16 cellular contexts compared by ENCODE assay signal in genomic region chr19:49061000-49061399, GRCh38. TPM values are rescaled to one million over a fixed set of nuclear protein-coding genes. Genes with fewer than 3 reads are reported as not detected.
DNase-seq lines count a peak whose midpoint lies in the region; ATAC-seq, FAIRE-seq and TF ChIP-seq lines count a peak whose summit lies in the region.
"Had no signal": no experiment of that assay in that cellular context is flagged by ENCODE, and none has a peak within 500 bp of the region (broad histone marks: within the 10 kb centered on the region; RNA-seq: fewer than 3 reads in every experiment).

No MANE protein-coding gene starts in this region.

- no peak for TF ChIP-seq POLR2A in A549 (IDR thresholded peaks at IDR 0.05; ENCODE audit: low read length)

- peak; percentile 18 for FAIRE-seq in A549 (lab: Jason Lieb, UNC)
- no peak for FAIRE-seq in astrocyte (lab: Jason Lieb, UNC)
- FAIRE-seq: D721Med, GM12892 had no signal

- H3K27ac Mint-ChIP-seq in Caco-2 (ENCODE audit: unreplicated experiment) (no peak overlapping the region), astrocyte (ENCODE audit: unreplicated experiment) (no peak overlapping the region), type B pancreatic cell (peak overlapping the region; percentile 15), endodermal cell (no peak overlapping the region)
- H3K27ac Mint-ChIP-seq: H9, HFFc6 had no signal

- H3K79me2 ChIP-seq in astrocyte (ENCODE audit: insufficient read depth, low read length), result peaks cover 57% of the 10 kb centered on the region

- ATAC-seq in A549, result no peak
- ATAC-seq in heart right ventricle, result no peak

- peaks cover 55% of the 10 kb centered on the region for H4K20me1 ChIP-seq in astrocyte (ENCODE audit: insufficient read depth, low read length)

- TF ChIP-seq CTCF in A549 (IDR thresholded peaks at IDR 0.05) (no peak), Caco-2 (IDR thresholded peaks at IDR 0.05; ENCODE audit: insufficient read depth in 1 of 2, low read depth in 1 of 2, low read length in 1 of 2, severe bottlenecking in 1 of 2, unreplicated experiment in 1 of 2) (no peak), astrocyte (IDR thresholded peaks at IDR 0.05; ENCODE audit: insufficient read depth, low read depth, low read length) (no peak), type B pancreatic cell (conservative IDR thresholded peaks at IDR 0.05) (no peak), endodermal cell (conservative IDR thresholded peaks at IDR 0.05) (no peak), heart right ventricle (IDR thresholded peaks at IDR 0.05) (no peak)

- H3K4me2 ChIP-seq in A549, result no peak overlapping the region
- H3K4me2 ChIP-seq in astrocyte (ENCODE audit: low read length), result no peak overlapping the region

- H3K27me3 Mint-ChIP-seq in Caco-2 (ENCODE audit: insufficient read depth, unreplicated experiment) (peaks cover 6% of the 10 kb centered on the region), astrocyte (ENCODE audit: low read depth, unreplicated experiment) (peaks cover 10% of the 10 kb centered on the region), type B pancreatic cell (peaks cover 35% of the 10 kb centered on the region), endodermal cell (ENCODE audit: insufficient read depth) (peaks cover 81% of the 10 kb centered on the region)

- H3K4me1 ChIP-seq in A549, result peaks cover 28% of the 10 kb centered on the region
- H3K4me1 ChIP-seq in Caco-2, result peaks cover 21% of the 10 kb centered on the region
- peaks cover 30% of the 10 kb centered on the region for H3K4me1 ChIP-seq in astrocyte (ENCODE audit: insufficient read depth, low read length)
- no peaks in the 10 kb centered on the region for H3K4me1 ChIP-seq in endodermal cell (ENCODE audit: control insufficient read depth, insufficient read depth, low read length)
- peaks cover 0 to 42% (median 26%) of the 10 kb centered on the region in 9 donors for H3K4me1 ChIP-seq in heart right ventricle

- H3K4me3 ChIP-seq in A549 (no peak overlapping the region), Caco-2 (ENCODE audit: low read depth, low read length) (no peak overlapping the region), astrocyte (ENCODE audit: insufficient read depth, low read depth, low read length) (no peak overlapping the region), endodermal cell (ENCODE audit: low read length) (no peak overlapping the region), heart right ventricle (no peak overlapping the region)
- H3K4me3 ChIP-seq: BLaER1 treated with 17β-estradiol and CSF1 and Interleukin-3, amounts not matched to agents 10 nM and 100 nM had no signal

- H3K9me3 Mint-ChIP-seq in Caco-2 (ENCODE audit: unreplicated experiment), result no peaks in the 10 kb centered on the region
- H3K9me3 Mint-ChIP-seq in astrocyte (ENCODE audit: unreplicated experiment), result no peaks in the 10 kb centered on the region
- no peaks in the 10 kb centered on the region for H3K9me3 Mint-ChIP-seq in type B pancreatic cell
- no peaks in the 10 kb centered on the region for H3K9me3 Mint-ChIP-seq in endodermal cell
- H3K9me3 Mint-ChIP-seq: HFFc6 had no signal

- 100% methylated on average over 2 of the region's 2 CpGs for WGBS in A549 (ENCODE audit: missing lambda C conversion rate)
- 94 to 100% methylated on average over 2 of the region's 2 CpGs for WGBS in endodermal cell (ENCODE audit: insufficient coverage in 1 of 2, insufficient read length in 1 of 2), 2 experiments
- WGBS in heart right ventricle, 2 donors, result 99 to 100% methylated on average over 2 of the region's 2 CpGs

- BruUV-seq in Caco-2 (replicated peaks; lab: Mats Ljungman, UMichigan), result TSS peak; percentile 32

- H3K36me3 ChIP-seq in Caco-2 (ENCODE audit: control insufficient read depth, insufficient read depth, low read length) (no peaks in the 10 kb centered on the region), astrocyte (ENCODE audit: insufficient read depth, low read length) (no peaks in the 10 kb centered on the region), endodermal cell (ENCODE audit: control insufficient read depth, insufficient read depth, low read length) (no peaks in the 10 kb centered on the region), heart right ventricle (no peaks in the 10 kb centered on the region)
- H3K36me3 ChIP-seq: BLaER1 treated with 17β-estradiol and CSF1 and Interleukin-3, amounts not matched to agents 10 nM and 100 nM had no signal

- TF ChIP-seq RAD21 in A549 (conservative IDR thresholded peaks at IDR 0.05 in 1 of 2, IDR thresholded peaks at IDR 0.05 in 1 of 2), result no peak

- H3K4me1 Mint-ChIP-seq in Caco-2 (ENCODE audit: low read depth, unreplicated experiment) (peaks cover 15% of the 10 kb centered on the region), astrocyte (ENCODE audit: low read depth, unreplicated experiment) (peaks cover 20% of the 10 kb centered on the region), type B pancreatic cell (ENCODE audit: unreplicated experiment) (peaks cover 22% of the 10 kb centered on the region), endodermal cell (peaks cover 10% of the 10 kb centered on the region)

- H3K27ac ChIP-seq in A549 (no peak overlapping the region), astrocyte (ENCODE audit: low read depth, low read length) (no peak overlapping the region), endodermal cell (ENCODE audit: low read depth, low read length) (no peak overlapping the region), heart right ventricle (no peak overlapping the region)
- H3K27ac ChIP-seq: BLaER1 treated with 17β-estradiol and CSF1 and Interleukin-3, amounts not matched to agents 10 nM and 100 nM had no signal

- DNase-seq in A549 (ENCODE audit: low read depth in 1 of 2, low spot score in 1 of 2) (no peak), Caco-2 (no peak), astrocyte (ENCODE audit: low read depth) (no peak), type B pancreatic cell (ENCODE audit: extremely low spot score, unreplicated experiment) (no peak), endodermal cell (no peak), heart right ventricle (no peak)
- DNase-seq: AML-193; CD4-positive, CD25-positive, alpha-beta regulatory T cell; DND-41; GDM1; GOT3; H9; HFFc6 had no signal

- H3K27me3 ChIP-seq in Caco-2 (replicated peaks; ENCODE audit: control insufficient read depth, insufficient read depth, low read length) (no peaks in the 10 kb centered on the region), astrocyte (ENCODE audit: insufficient read depth, low read length) (no peaks in the 10 kb centered on the region), endodermal cell (ENCODE audit: control insufficient read depth, insufficient read depth, low read length, poor library complexity, severe bottlenecking) (peaks cover 38% of the 10 kb centered on the region), heart right ventricle (peaks cover 0 to 86% (median 54%) of the 10 kb centered on the region in 7 donors)

- CTCF ChIA-PET in A549 (lab: Yijun Ruan, JAX), result interaction anchor here (0.9 to 7.3 kb wide), 11 partner anchors 12 to 273 kb away, joined by 3 to 96 read pairs (median 4); partner anchors contain the start of genes GYS1, KCNA7 and RUVBL2
- CTCF ChIA-PET in Caco-2 (lab: Charles Lee), result no interaction called here

- no peak overlapping the region for H2AFZ ChIP-seq in astrocyte (ENCODE audit: low read depth, low read length)

- intact Hi-C loops in Caco-2 (cut with micrococcal nuclease; ENCODE audit: unreplicated experiment) (no loop called here), heart right ventricle (cut with DNase I) (no loop called here)

- POLR2A ChIA-PET in A549 (lab: Yijun Ruan, JAX) (no interaction called here), Caco-2 (lab: Charles Lee) (no interaction called here)

- peaks cover 6% of the 10 kb centered on the region for H3K36me3 Mint-ChIP-seq in Caco-2 (ENCODE audit: insufficient read depth, unreplicated experiment)
- H3K36me3 Mint-ChIP-seq in astrocyte (ENCODE audit: low read depth, unreplicated experiment), result peaks cover 7% of the 10 kb centered on the region
- H3K36me3 Mint-ChIP-seq in type B pancreatic cell, result no peaks in the 10 kb centered on the region
- H3K36me3 Mint-ChIP-seq in endodermal cell (ENCODE audit: low read depth), result no peaks in the 10 kb centered on the region
- H3K36me3 Mint-ChIP-seq: CD4-positive, CD25-positive, alpha-beta regulatory T cell had no signal

- H3K9ac ChIP-seq in astrocyte (ENCODE audit: low read length) (no peak overlapping the region), endodermal cell (ENCODE audit: extremely low read depth, low read length, poor library complexity, severe bottlenecking) (no peak overlapping the region)
- H3K9ac ChIP-seq: BLaER1 treated with 17β-estradiol and CSF1 and Interleukin-3, amounts not matched to agents 10 nM and 100 nM had no signal

- TF ChIP-seq EP300 in A549 (IDR thresholded peaks at IDR 0.05), result no peak

- H3K4me3 Mint-ChIP-seq in Caco-2 (ENCODE audit: unreplicated experiment) (no peak overlapping the region), astrocyte (ENCODE audit: unreplicated experiment) (peak overlapping the region; percentile 70), type B pancreatic cell (no peak overlapping the region), endodermal cell (no peak overlapping the region)
- H3K4me3 Mint-ChIP-seq: H9, HFFc6 had no signal

- H3K9me3 ChIP-seq in A549, result no peaks in the 10 kb centered on the region
- no peaks in the 10 kb centered on the region for H3K9me3 ChIP-seq in Caco-2
- no peaks in the 10 kb centered on the region for H3K9me3 ChIP-seq in astrocyte (ENCODE audit: insufficient read depth, low read depth, low read length)
- H3K9me3 ChIP-seq in endodermal cell (ENCODE audit: control insufficient read depth, low read length), result no peaks in the 10 kb centered on the region
- H3K9me3 ChIP-seq in heart right ventricle, result no peaks in the 10 kb centered on the region
- H3K9me3 ChIP-seq: BLaER1 treated with 17β-estradiol and CSF1 and Interleukin-3, amounts not matched to agents 10 nM and 100 nM had no signal

RNA-seq across cellular contexts. Expression of gene CGB7, which starts 3.5 kb away (rescaled TPM):
- polyA plus RNA-seq in A549 (2011; rRNA removed) (0.34 and 0.56 TPM in 2 replicates), A549 (2017; fragmentation: RNase III; extraction: RNeasy Plus Mini Kit Qiagen cat#74134 plus additional on column Dnase treatment) (0.63 to 0.88 TPM (median 0.79 TPM) in 3 replicates), heart right ventricle (under 1 TPM; 0.14 to 0.37 TPM)
- polyA plus RNA-seq in A549 (2012; cell fraction: cytosol; rRNA removed), result 0.78 and 0.89 TPM in 2 replicates
- 5.6 and 5.8 TPM in 2 replicates for polyA plus RNA-seq in A549 (2012; cell fraction: nucleus; rRNA removed)
- polyA minus RNA-seq in A549 (2011; rRNA and poly(A)+ RNA removed), result 0.74 and 0.88 TPM in 2 replicates
- total RNA-seq in Caco-2 (2022) (2.2 and 3.0 TPM in 2 replicates), astrocyte (7.1 and 8.8 TPM in 2 replicates), type B pancreatic cell (ENCODE audit: low replicate concordance) (1.9 and 3.6 TPM in 2 replicates), endodermal cell (1 to 10 TPM; 1.5 to 2.9 TPM), heart right ventricle (not detected)
- 2.5 TPM for polyA plus RNA-seq in endodermal cell (2013, experiment 1 of 2)
- polyA plus RNA-seq in endodermal cell (2013, experiment 2 of 2), result 1.4 TPM
- total RNA-seq: CD4-positive, CD25-positive, alpha-beta regulatory T cell had no signal
- polyA plus RNA-seq: CD4-positive, CD25-positive, alpha-beta regulatory T cell had no signal

RNA-seq across cellular contexts. Expression of gene NTF4, which starts 3.6 kb away (rescaled TPM):
- polyA plus RNA-seq in A549 (2011; rRNA removed) (0.34 and 0.37 TPM in 2 replicates), A549 (2017; fragmentation: RNase III; extraction: RNeasy Plus Mini Kit Qiagen cat#74134 plus additional on column Dnase treatment) (1.0 to 2.4 TPM (median 1.7 TPM) in 3 replicates), heart right ventricle (1 to 10 TPM in 1 of 2 donors, under 1 TPM in 1; 0.06 to 1.6 TPM)
- 0.49 and 0.52 TPM in 2 replicates for polyA plus RNA-seq in A549 (2012; cell fraction: cytosol; rRNA removed)
- polyA plus RNA-seq in A549 (2012; cell fraction: nucleus; rRNA removed), result 0.94 and 1.1 TPM in 2 replicates
- 0.25 and 0.54 TPM in 2 replicates for polyA minus RNA-seq in A549 (2011; rRNA and poly(A)+ RNA removed)
- total RNA-seq in Caco-2 (2022) (9.1 and 10.2 TPM in 2 replicates), astrocyte (7.2 and 7.3 TPM in 2 replicates), type B pancreatic cell (ENCODE audit: low replicate concordance) (3.9 and 5.2 TPM in 2 replicates), endodermal cell (1 to 10 TPM; 5.0 to 8.9 TPM), heart right ventricle (1 to 10 TPM in 1 of 10 donors, under 1 TPM in 2, not detected in 7; 0.28 to 1.1 (median 0.71) TPM)
- polyA plus RNA-seq in endodermal cell (2013, experiment 1 of 2), result 3.1 TPM
- 3.9 TPM for polyA plus RNA-seq in endodermal cell (2013, experiment 2 of 2)
- total RNA-seq: CD4-positive, CD25-positive, alpha-beta regulatory T cell had no signal
- polyA plus RNA-seq: CD4-positive, CD25-positive, alpha-beta regulatory T cell had no signal

RNA-seq across cellular contexts. Expression of gene KCNA7, which starts 11.5 kb away (rescaled TPM):
- polyA plus RNA-seq in A549 (2011; rRNA removed) (not detected in 2 replicates), A549 (2017; fragmentation: RNase III; extraction: RNeasy Plus Mini Kit Qiagen cat#74134 plus additional on column Dnase treatment) (not detected in 3 replicates), heart right ventricle (1 to 10 TPM in 1 of 2 donors, under 1 TPM in 1; 0.04 to 1.5 TPM)
- not detected in 2 replicates for polyA plus RNA-seq in A549 (2012; cell fraction: cytosol; rRNA removed)
- polyA plus RNA-seq in A549 (2012; cell fraction: nucleus; rRNA removed), result not detected in 2 replicates
- not detected in 2 replicates for polyA minus RNA-seq in A549 (2011; rRNA and poly(A)+ RNA removed)
- total RNA-seq in Caco-2 (2022) (1.1 and 1.2 TPM in 2 replicates), astrocyte (0.05 TPM in 1 of 2 replicates, not detected in the other), type B pancreatic cell (ENCODE audit: low replicate concordance) (not detected in 2 replicates), endodermal cell (under 1 TPM in 1 of 2 donors, not detected in 1; 0.07 TPM), heart right ventricle (1 to 10 TPM in 2 of 10 donors, under 1 TPM in 7, not detected in 1; 0.11 to 4.8 (median 0.26) TPM)
- polyA plus RNA-seq in endodermal cell (2013, experiment 1 of 2), result not detected
- polyA plus RNA-seq in endodermal cell (2013, experiment 2 of 2), result not detected
- total RNA-seq: CD4-positive, CD25-positive, alpha-beta regulatory T cell; HFFc6 had no signal
- polyA plus RNA-seq: CD4-positive, CD25-positive, alpha-beta regulatory T cell had no signal

RNA-seq across cellular contexts. Expression of gene CGB8, which starts 12.1 kb away (rescaled TPM):
- 0.63 and 0.95 TPM in 2 replicates for polyA plus RNA-seq in A549 (2011; rRNA removed)
- polyA plus RNA-seq in A549 (2012; cell fraction: cytosol; rRNA removed), result 4.6 and 5.6 TPM in 2 replicates
- polyA plus RNA-seq in A549 (2012; cell fraction: nucleus; rRNA removed), result 14.8 and 19.9 TPM in 2 replicates
- 2.0 to 2.7 TPM (median 2.4 TPM) in 3 replicates for polyA plus RNA-seq in A549 (2017; fragmentation: RNase III; extraction: RNeasy Plus Mini Kit Qiagen cat#74134 plus additional on column Dnase treatment)
- 0.49 TPM in 1 of 2 replicates, not detected in the other for polyA minus RNA-seq in A549 (2011; rRNA and poly(A)+ RNA removed)
- not detected in 2 replicates for total RNA-seq in Caco-2 (2022)
- total RNA-seq in astrocyte, result 9.4 and 15.8 TPM in 2 replicates
- total RNA-seq in type B pancreatic cell (ENCODE audit: low replicate concordance), result 9.4 TPM in 1 of 2 replicates, not detected in the other
- not detected for total RNA-seq in endodermal cell
- polyA plus RNA-seq in endodermal cell (2013, experiment 1 of 2), result not detected
- polyA plus RNA-seq in endodermal cell (2013, experiment 2 of 2), result not detected
- not detected for total RNA-seq in heart right ventricle
- polyA plus RNA-seq in heart right ventricle, result not detected
- total RNA-seq: CD4-positive, CD25-positive, alpha-beta regulatory T cell; H9 had no signal
- polyA plus RNA-seq: CD4-positive, CD25-positive, alpha-beta regulatory T cell had no signal

RNA-seq across cellular contexts. Expression of gene CGB5, which starts 17.4 kb away (rescaled TPM):
- 0.15 and 0.23 TPM in 2 replicates for polyA plus RNA-seq in A549 (2011; rRNA removed)
- 1.2 TPM in 2 replicates for polyA plus RNA-seq in A549 (2012; cell fraction: cytosol; rRNA removed)
- 2.4 and 3.9 TPM in 2 replicates for polyA plus RNA-seq in A549 (2012; cell fraction: nucleus; rRNA removed)
- polyA plus RNA-seq in A549 (2017; fragmentation: RNase III; extraction: RNeasy Plus Mini Kit Qiagen cat#74134 plus additional on column Dnase treatment), result 0.53 to 0.94 TPM (median 0.71 TPM) in 3 replicates
- not detected in 2 replicates for polyA minus RNA-seq in A549 (2011; rRNA and poly(A)+ RNA removed)
- total RNA-seq in Caco-2 (2022), result 0.49 TPM in 1 of 2 replicates, not detected in the other
- total RNA-seq in astrocyte, result 2.0 and 6.5 TPM in 2 replicates
- 6.7 TPM in 1 of 2 replicates, not detected in the other for total RNA-seq in type B pancreatic cell (ENCODE audit: low replicate concordance)
- total RNA-seq in endodermal cell, result under 1 TPM in 1 of 2 donors, not detected in 1; 0.44 TPM
- polyA plus RNA-seq in endodermal cell (2013, experiment 1 of 2), result not detected
- not detected for polyA plus RNA-seq in endodermal cell (2013, experiment 2 of 2)
- total RNA-seq in heart right ventricle, result not detected
- polyA plus RNA-seq in heart right ventricle, result not detected
- total RNA-seq: CD4-positive, CD25-positive, alpha-beta regulatory T cell; H9 had no signal
- polyA plus RNA-seq: CD4-positive, CD25-positive, alpha-beta regulatory T cell had no signal
